In genomic region chr2:128298286-128298685, GRCh38 we compare ENCODE assay signal across 17 cellular contexts.
"Had no signal": no experiment of that assay in that cellular context is flagged by ENCODE, and none has a peak within 500 bp of the region (broad histone marks: within the 10 kb centered on the region; RNA-seq: fewer than 3 reads in every experiment).

No MANE protein-coding gene starts in this region.

- ATAC-seq: SK-N-SH treated with all-trans-retinoic acid at 6 μM for 48 hours had no signal

- DNase-seq: Karpas-422, KG1, MM.1S, NCI-H1092 treated with DMSO at 0.1 percent for 48 hours, NCI-H1436, NCI-H187, NCI-H2029, NCI-H2081 treated with DMSO at 0.1 percent for 48 hours, NCI-H2171, NCI-H226, NCI-H446, NCI-H510A, NCI-H524 treated with DMSO at 0.1 percent for 48 hours, NCI-H69, NCI-H774, RPMI8226 had no signal
